Comparison of ENCODE assay signal across 1 cellular context in genomic region chr13:28229522-28229921, GRCh38.
TF ChIP-seq lines count a peak whose summit lies in the region.

No MANE protein-coding gene starts in this region.

TF ChIP-seq in GM23338, 12 proteins besides CTCF, POLR2A, EP300 and RAD21 (continued from another document):
- TF ChIP-seq, protein P1, sequence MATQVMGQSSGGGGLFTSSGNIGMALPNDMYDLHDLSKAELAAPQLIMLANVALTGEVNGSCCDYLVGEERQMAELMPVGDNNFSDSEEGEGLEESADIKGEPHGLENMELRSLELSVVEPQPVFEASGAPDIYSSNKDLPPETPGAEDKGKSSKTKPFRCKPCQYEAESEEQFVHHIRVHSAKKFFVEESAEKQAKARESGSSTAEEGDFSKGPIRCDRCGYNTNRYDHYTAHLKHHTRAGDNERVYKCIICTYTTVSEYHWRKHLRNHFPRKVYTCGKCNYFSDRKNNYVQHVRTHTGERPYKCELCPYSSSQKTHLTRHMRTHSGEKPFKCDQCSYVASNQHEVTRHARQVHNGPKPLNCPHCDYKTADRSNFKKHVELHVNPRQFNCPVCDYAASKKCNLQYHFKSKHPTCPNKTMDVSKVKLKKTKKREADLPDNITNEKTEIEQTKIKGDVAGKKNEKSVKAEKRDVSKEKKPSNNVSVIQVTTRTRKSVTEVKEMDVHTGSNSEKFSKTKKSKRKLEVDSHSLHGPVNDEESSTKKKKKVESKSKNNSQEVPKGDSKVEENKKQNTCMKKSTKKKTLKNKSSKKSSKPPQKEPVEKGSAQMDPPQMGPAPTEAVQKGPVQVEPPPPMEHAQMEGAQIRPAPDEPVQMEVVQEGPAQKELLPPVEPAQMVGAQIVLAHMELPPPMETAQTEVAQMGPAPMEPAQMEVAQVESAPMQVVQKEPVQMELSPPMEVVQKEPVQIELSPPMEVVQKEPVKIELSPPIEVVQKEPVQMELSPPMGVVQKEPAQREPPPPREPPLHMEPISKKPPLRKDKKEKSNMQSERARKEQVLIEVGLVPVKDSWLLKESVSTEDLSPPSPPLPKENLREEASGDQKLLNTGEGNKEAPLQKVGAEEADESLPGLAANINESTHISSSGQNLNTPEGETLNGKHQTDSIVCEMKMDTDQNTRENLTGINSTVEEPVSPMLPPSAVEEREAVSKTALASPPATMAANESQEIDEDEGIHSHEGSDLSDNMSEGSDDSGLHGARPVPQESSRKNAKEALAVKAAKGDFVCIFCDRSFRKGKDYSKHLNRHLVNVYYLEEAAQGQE (IDR thresholded peaks at IDR 0.05; ENCODE audit: unreplicated experiment) = no peak
- TF ChIP-seq CREB1 (CRISPR knock-in tag; IDR thresholded peaks at IDR 0.05; ENCODE audit: low read depth) (no peak), STAT1 (IDR thresholded peaks at IDR 0.05; ENCODE audit: unreplicated experiment) (no peak), ZNF331 (CRISPR knock-in tag; IDR thresholded peaks at IDR 0.05; ENCODE audit: low read depth) (no peak), POLR2AphosphoS5 (IDR thresholded peaks at IDR 0.05; ENCODE audit: low read depth) (no peak), ZNF462 (CRISPR knock-in tag; IDR thresholded peaks at IDR 0.05) (no peak), EZH2 (IDR thresholded peaks at IDR 0.05; ENCODE audit: low read depth, unreplicated experiment) (no peak)
- TF ChIP-seq, protein P2, sequence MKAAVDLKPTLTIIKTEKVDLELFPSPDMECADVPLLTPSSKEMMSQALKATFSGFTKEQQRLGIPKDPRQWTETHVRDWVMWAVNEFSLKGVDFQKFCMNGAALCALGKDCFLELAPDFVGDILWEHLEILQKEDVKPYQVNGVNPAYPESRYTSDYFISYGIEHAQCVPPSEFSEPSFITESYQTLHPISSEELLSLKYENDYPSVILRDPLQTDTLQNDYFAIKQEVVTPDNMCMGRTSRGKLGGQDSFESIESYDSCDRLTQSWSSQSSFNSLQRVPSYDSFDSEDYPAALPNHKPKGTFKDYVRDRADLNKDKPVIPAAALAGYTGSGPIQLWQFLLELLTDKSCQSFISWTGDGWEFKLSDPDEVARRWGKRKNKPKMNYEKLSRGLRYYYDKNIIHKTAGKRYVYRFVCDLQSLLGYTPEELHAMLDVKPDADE (IDR thresholded peaks at IDR 0.05) = no peak
